11 cellular contexts compared by ENCODE assay signal in the genomic region with DNA sequence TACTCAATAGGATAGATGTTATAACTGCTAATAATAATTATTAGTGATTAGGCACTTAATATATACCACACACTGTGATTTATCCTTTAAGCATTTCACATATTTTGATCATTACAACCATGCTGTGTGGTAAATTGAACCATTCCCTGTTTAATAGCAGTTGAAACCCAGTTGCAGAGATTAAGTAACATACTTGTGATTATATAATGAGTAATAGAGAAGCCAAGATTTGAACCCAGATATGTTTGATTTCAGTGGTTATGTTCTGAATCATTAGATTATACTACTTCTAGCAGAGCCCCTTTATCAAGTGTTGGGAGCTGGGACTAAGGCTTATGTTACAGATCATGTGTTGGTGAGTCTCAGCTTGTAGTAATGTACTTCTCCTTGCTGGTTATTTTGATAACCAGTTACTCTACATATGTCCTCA. TPM values are rescaled to one million over a fixed set of nuclear protein-coding genes. Genes with fewer than 3 reads are reported as not detected.
DNase-seq lines count a peak whose midpoint lies in the region; ATAC-seq and TF ChIP-seq lines count a peak whose summit lies in the region.
"Had no signal": no experiment of that assay in that cellular context is flagged by ENCODE, and none has a peak within 500 bp of the region (broad histone marks: within the 10 kb centered on the region; RNA-seq: fewer than 3 reads in every experiment).

No MANE protein-coding gene starts in this region.

- H3K27ac ChIP-seq in substantia nigra (ENCODE audit: low read depth, low read length, poor library complexity, severe bottlenecking) (peak overlapping the region; percentile 28), upper lobe of right lung (no peak overlapping the region)
- H3K27ac ChIP-seq: ascending aorta had no signal

- no peak for DNase-seq in activated naive CD4-positive, alpha-beta T cell (lab: John Stamatoyannopoulos, UW)
- no peak for DNase-seq in T-cell
- DNase-seq in fibroblast of peridontal ligament (ENCODE audit: extremely low read depth), result peak; percentile 32
- no peak for DNase-seq in substantia nigra (lab: John Stamatoyannopoulos, UW)
- DNase-seq in left lobe of liver (ENCODE audit: low spot score), result no peak
- DNase-seq in upper lobe of right lung, result no peak
- DNase-seq in kidney glomerular epithelial cell (lab: John Stamatoyannopoulos, UW), result no peak
- DNase-seq: spleen had no signal

- H3K36me3 ChIP-seq in upper lobe of right lung, result peaks cover 86% of the 10 kb centered on the region

- H3K27me3 Mint-ChIP-seq in activated naive CD4-positive, alpha-beta T cell treated with anti-CD3 and anti-CD28 coated beads, Interleukin-2, amount 50 U/mL, for 24 hours, result no peaks in the 10 kb centered on the region
- no peaks in the 10 kb centered on the region for H3K27me3 Mint-ChIP-seq in T-cell

- intact Hi-C loops in upper lobe of right lung (cut with DNase I), result no loop called here

- no peaks in the 10 kb centered on the region for H3K4me1 ChIP-seq in upper lobe of right lung
- H3K4me1 ChIP-seq: ascending aorta had no signal

- no peaks in the 10 kb centered on the region for H3K9me3 Mint-ChIP-seq in activated naive CD4-positive, alpha-beta T cell treated with anti-CD3 and anti-CD28 coated beads, Interleukin-2, amount 50 U/mL, for 24 hours
- H3K9me3 Mint-ChIP-seq in T-cell, result no peaks in the 10 kb centered on the region
- H3K9me3 Mint-ChIP-seq: nephron had no signal

- H3K27ac Mint-ChIP-seq in activated naive CD4-positive, alpha-beta T cell treated with anti-CD3 and anti-CD28 coated beads, Interleukin-2, amount 50 U/mL, for 24 hours, result peak overlapping the region; percentile 2
- peak overlapping the region; percentile 3 to 18 for H3K27ac Mint-ChIP-seq in T-cell
- H3K27ac Mint-ChIP-seq: nephron had no signal

- H3K36me3 Mint-ChIP-seq in activated naive CD4-positive, alpha-beta T cell treated with anti-CD3 and anti-CD28 coated beads, Interleukin-2, amount 50 U/mL, for 24 hours, result peaks cover 14% of the 10 kb centered on the region
- peaks cover 50% of the 10 kb centered on the region for H3K36me3 Mint-ChIP-seq in T-cell

- no peak for TF ChIP-seq CTCF in upper lobe of right lung (IDR thresholded peaks at IDR 0.05)

- no peak overlapping the region for H3K4me3 ChIP-seq in upper lobe of right lung
- H3K4me3 ChIP-seq: ascending aorta, spleen had no signal

- CTCF ChIA-PET in T-cell (lab: Charles Lee), result interaction anchor here (0.6 to 2.4 kb wide), 12 partner anchors 8 to 476 kb away, joined by 3 to 15 read pairs (median 5); no protein-coding TSS in a partner anchor

- no peaks in the 10 kb centered on the region for H3K9me3 ChIP-seq in upper lobe of right lung
- H3K9me3 ChIP-seq: ascending aorta, spleen had no signal

- H3K4me1 Mint-ChIP-seq in activated naive CD4-positive, alpha-beta T cell treated with anti-CD3 and anti-CD28 coated beads, Interleukin-2, amount 50 U/mL, for 24 hours, result peaks cover 78% of the 10 kb centered on the region
- H3K4me1 Mint-ChIP-seq in T-cell, result peaks cover 69 to 75% (median 70%) of the 10 kb centered on the region in 3 donors

- H3K27me3 ChIP-seq in upper lobe of right lung, result no peaks in the 10 kb centered on the region
- H3K27me3 ChIP-seq: ascending aorta, spleen had no signal

- POLR2A ChIA-PET in T-cell (lab: Charles Lee), result no interaction called here

- peak in 2 of 4 experiments; percentile 19 to 24 for ATAC-seq in T-cell (replicated peaks in 1 of 4)
- no peak for ATAC-seq in left lobe of liver
- no peak for ATAC-seq in upper lobe of right lung

- no peak overlapping the region for H3K4me3 Mint-ChIP-seq in activated naive CD4-positive, alpha-beta T cell treated with anti-CD3 and anti-CD28 coated beads, Interleukin-2, amount 50 U/mL, for 24 hours
- H3K4me3 Mint-ChIP-seq in T-cell, result no peak overlapping the region
- H3K4me3 Mint-ChIP-seq: nephron had no signal

RNA-seq across cellular contexts. Expression of a gene that starts 44.1 kb away (rescaled TPM):
- total RNA-seq in T-cell (100 to 1,000 TPM; 244 to 315 (median 271) TPM), left lobe of liver (10.0 TPM), upper lobe of right lung (52.6 TPM)

RNA-seq across cellular contexts. Expression of a gene that starts 50.2 kb away (rescaled TPM):
- total RNA-seq in T-cell (10 to 100 TPM in 3 of 5 donors, 1 to 10 TPM in 2; 7.8 to 12.8 (median 11.4) TPM), left lobe of liver (6.9 TPM), upper lobe of right lung (16.0 TPM)
